11 cellular contexts compared by ENCODE assay signal in genomic region chr2:176284451-176285049, GRCh38.
"Had no signal": no experiment of that assay in that cellular context is flagged by ENCODE, and none has a peak within 500 bp of the region (broad histone marks: within the 10 kb centered on the region; RNA-seq: fewer than 3 reads in every experiment).

No MANE protein-coding gene starts in this region.

- DNase-seq: activated CD4-positive, alpha-beta T cell treated with anti-CD3 and anti-CD28 coated beads, Interleukin-2, amount 10 ng/mL, durations not matched to agents 7 days and 5 days; activated naive CD4-positive, alpha-beta T cell; activated naive CD8-positive, alpha-beta T cell treated with anti-CD3 and anti-CD28 coated beads, Interleukin-2, amount 10 ng/mL, durations not matched to agents 7 days and 5 days; activated T-cell treated with anti-CD3 and anti-CD28 coated beads for 4 hours; esophagus squamous epithelium; mucosa of descending colon; ovary; trophoblast cell had no signal

- FAIRE-seq: keratinocyte had no signal

- H3K4me3 ChIP-seq: coronary artery, esophagus squamous epithelium, mucosa of descending colon, ovary, suprapubic skin had no signal
